ENCODE assay signal across 1 cellular context in the genomic region with DNA sequence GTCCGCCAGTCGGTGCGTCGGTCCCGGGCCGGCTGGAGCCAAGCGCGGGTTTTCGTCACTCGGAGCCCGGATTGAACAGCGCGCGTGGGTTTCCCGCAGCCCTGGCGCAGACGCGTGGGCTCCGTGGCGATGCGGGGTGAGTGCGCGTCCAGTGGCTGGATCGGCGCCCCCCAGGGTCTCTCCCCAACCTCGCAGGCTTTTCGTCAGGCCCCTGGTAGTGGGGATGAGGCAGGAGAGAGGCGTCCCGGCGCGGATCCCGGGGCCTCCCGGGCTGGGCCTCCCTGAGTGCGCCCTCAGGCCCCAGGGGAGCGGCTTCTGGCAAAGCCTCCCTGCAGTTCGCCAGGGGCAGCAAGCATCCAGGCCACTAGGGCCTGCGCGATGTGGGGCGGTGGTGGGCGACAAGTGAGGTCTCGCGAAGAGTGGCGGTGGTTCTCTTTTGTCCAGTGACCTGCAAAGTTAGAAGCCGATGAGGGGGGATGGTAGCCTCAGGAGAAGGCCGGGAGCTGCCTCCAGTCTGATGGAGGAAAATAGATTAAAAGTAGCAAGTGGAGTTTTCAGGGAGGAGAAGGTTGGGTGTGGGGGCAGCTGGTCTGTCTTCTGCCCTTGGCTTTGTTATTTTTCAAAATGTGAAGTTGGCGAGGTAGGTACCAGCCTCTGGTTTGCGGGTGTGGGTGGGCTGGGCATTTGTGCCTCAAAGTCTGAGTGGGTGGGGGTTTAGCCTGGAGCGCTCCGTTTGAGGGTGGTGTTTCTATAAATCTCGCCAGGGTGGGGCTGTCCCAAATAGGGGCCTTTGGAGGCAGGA.
TF ChIP-seq lines count a peak whose summit lies in the region.

No MANE protein-coding gene starts in this region.

TF ChIP-seq in SK-N-SH, 30 proteins besides CTCF, POLR2A, EP300 and RAD21 (continued from another document):
- TF ChIP-seq, protein P1, sequence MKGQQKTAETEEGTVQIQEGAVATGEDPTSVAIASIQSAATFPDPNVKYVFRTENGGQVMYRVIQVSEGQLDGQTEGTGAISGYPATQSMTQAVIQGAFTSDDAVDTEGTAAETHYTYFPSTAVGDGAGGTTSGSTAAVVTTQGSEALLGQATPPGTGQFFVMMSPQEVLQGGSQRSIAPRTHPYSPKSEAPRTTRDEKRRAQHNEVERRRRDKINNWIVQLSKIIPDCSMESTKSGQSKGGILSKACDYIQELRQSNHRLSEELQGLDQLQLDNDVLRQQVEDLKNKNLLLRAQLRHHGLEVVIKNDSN (IDR thresholded peaks at IDR 0.05; ENCODE audit: borderline replicate concordance, low read depth) = no peak
